Comparison of ENCODE assay signal across 26 cellular contexts in genomic region chr17:71115669-71115972, GRCh38.
"Had no signal": no experiment of that assay in that cellular context is flagged by ENCODE, and none has a peak within 500 bp of the region (broad histone marks: within the 10 kb centered on the region; RNA-seq: fewer than 3 reads in every experiment).

No MANE protein-coding gene starts in this region.

- H3K36me3 ChIP-seq: brain microvascular endothelial cell, left ventricle myocardium inferior, stomach, thyroid gland, upper lobe of left lung, vagina had no signal

- H3K9me3 ChIP-seq: left ventricle myocardium inferior, mucosa of descending colon, stomach, thyroid gland, upper lobe of left lung, vagina had no signal

- DNase-seq: activated CD4-positive, alpha-beta memory T cell treated with anti-CD3 and anti-CD28 coated beads for 36 hours; activated CD4-positive, alpha-beta T cell treated with anti-CD3 and anti-CD28 coated beads, Interleukin-2, amount 10 ng/mL, durations not matched to agents 24 days and 14 days; activated CD4-positive, CD25-positive, alpha-beta regulatory T cell treated with anti-CD3 and anti-CD28 coated beads, Interleukin-2, amount 50 U/mL, for 72 hours; activated CD8-positive, alpha-beta memory T cell treated with anti-CD3 and anti-CD28 coated beads, Interleukin-2, amount 50 U/mL, for 4 hours; activated gamma-delta T cell; activated naive CD4-positive, alpha-beta T cell treated with anti-CD3 and anti-CD28 coated beads, Interleukin-2, amount 10 ng/mL, durations not matched to agents 7 days and 5 days; activated naive CD8-positive, alpha-beta T cell treated with anti-CD3 and anti-CD28 coated beads, Interleukin-2, amount 10 ng/mL, durations not matched to agents 7 days and 5 days; activated T-cell treated with anti-CD3 and anti-CD28 coated beads, Interleukin-2, amount 50 U/mL, for 24 hours; amniotic stem cell; brain microvascular endothelial cell; caudate nucleus; dermis blood vessel endothelial cell; effector CD8-positive, alpha-beta T cell; glutamatergic neuron; islet precursor cell; left ventricle myocardium inferior; mucosa of descending colon; posterior cingulate gyrus; small intestine; stimulated activated CD4-positive, alpha-beta T cell treated with anti-CD3 and anti-CD28 coated beads, Interleukin-4, amount 100 ng/mL, for 24 hours; stimulated activated naive B cell treated with anti-CD40 and anti-IgM and Interleukin-4, amounts not matched to agents 10 μg/mL and 1 μg/mL and 100 μg/mL, for 72 hours; stomach; T-helper 2 cell; thyroid gland; upper lobe of left lung had no signal

- H3K27ac ChIP-seq: brain microvascular endothelial cell, left ventricle myocardium inferior, stomach, thyroid gland, upper lobe of left lung, vagina had no signal

- H3K4me1 ChIP-seq: left ventricle myocardium inferior, thyroid gland, upper lobe of left lung, vagina had no signal

- H3K4me3 ChIP-seq: left ventricle myocardium inferior, mucosa of descending colon, stomach, thyroid gland, upper lobe of left lung, vagina had no signal

- H3K27me3 ChIP-seq: brain microvascular endothelial cell, stomach, thyroid gland, upper lobe of left lung, vagina had no signal
